14 cellular contexts compared by ENCODE assay signal in genomic region chr10:110794808-110795207, GRCh38.
DNase-seq lines count a peak whose midpoint lies in the region; ATAC-seq and FAIRE-seq lines count a peak whose summit lies in the region.
"Had no signal": no experiment of that assay in that cellular context is flagged by ENCODE, and none has a peak within 500 bp of the region (broad histone marks: within the 10 kb centered on the region; RNA-seq: fewer than 3 reads in every experiment).

No MANE protein-coding gene starts in this region.

- ATAC-seq in HG02973 (IDR thresholded peaks at IDR 0.05; ENCODE audit: unreplicated experiment), result no peak
- ATAC-seq: left lung; stimulated activated effector memory CD8-positive, alpha-beta T cell treated with anti-CD3 and anti-CD28 coated beads, Interleukin-12 subunit alpha, Interleukin-12 subunit beta, amount 100 ng/mL, for 72 hours had no signal

- FAIRE-seq in islet of Langerhans (lab: Jason Lieb, UNC), result peak; percentile 27

- DNase-seq in NCI-H2029 treated with DMSO at 0.1 percent for 48 hours (lab: John Stamatoyannopoulos, UW), result peak; percentile 95
- DNase-seq in anterior cingulate cortex (lab: John Stamatoyannopoulos, UW), result peak in 50 of 58 donors; percentile 16 to 87 (median 53)
- peak in 48 of 49 donors; percentile 8 to 82 (median 54) for DNase-seq in substantia nigra (lab: John Stamatoyannopoulos, UW)
- no peak for DNase-seq in T-helper 9 cell
- DNase-seq in GM03348 (ENCODE audit: low spot score), result no peak
- DNase-seq: activated naive CD8-positive, alpha-beta T cell treated with anti-CD3 and anti-CD28 coated beads, Interleukin-2, amount 10 ng/mL, durations not matched to agents 7 days and 5 days; DND-41; H7; left lung; MM.1S had no signal

- peak overlapping the region; percentile 84 for H3K27ac ChIP-seq in substantia nigra (ENCODE audit: low read depth, low read length, poor library complexity, severe bottlenecking)
- H3K27ac ChIP-seq: epithelial cell of prostate, left lung had no signal

Comparison
In these comparisons a context has a peak if more than half of its experiments do, and no peak if none do; other contexts are left out.
1. DNase-seq: peak in NCI-H2029 treated with DMSO at 0.1 percent for 48 hours (single experiment), anterior cingulate cortex (50 of 58) and substantia nigra (48 of 49); none in T-helper 9 cell (single experiment) and GM03348 (single experiment).